ENCODE assay signal across 10 cellular contexts in genomic region chr7:47361746-47362215, GRCh38.
DNase-seq lines count a peak whose midpoint lies in the region; ATAC-seq, FAIRE-seq and TF ChIP-seq lines count a peak whose summit lies in the region.
"Had no signal": no experiment of that assay in that cellular context is flagged by ENCODE, and none has a peak within 500 bp of the region (broad histone marks: within the 10 kb centered on the region; RNA-seq: fewer than 3 reads in every experiment).

No MANE protein-coding gene starts in this region.

- H3K27ac ChIP-seq in SJSA1: peak overlapping the region; percentile 54
- H3K27ac ChIP-seq in small intestine (ENCODE audit: low read depth in 1 of 2, low read length in 1 of 2): no peak overlapping the region
- no peak overlapping the region for H3K27ac ChIP-seq in WERI-Rb-1

- H3K27me3 ChIP-seq in SJSA1 (replicated peaks) (no peaks in the 10 kb centered on the region), small intestine (ENCODE audit: control insufficient read depth in 2 of 2, insufficient read depth in 2 of 2, low read length in 2 of 2) (no peaks in the 10 kb centered on the region), WERI-Rb-1 (ENCODE audit: insufficient read depth, low read depth, severe bottlenecking) (no peaks in the 10 kb centered on the region)

- no peaks in the 10 kb centered on the region for H3K4me1 Mint-ChIP-seq in activated CD4-positive, alpha-beta T cell treated with anti-CD3 and anti-CD28 coated beads for 36 hours

- no peaks in the 10 kb centered on the region for H3K9me3 Mint-ChIP-seq in activated CD4-positive, alpha-beta T cell treated with anti-CD3 and anti-CD28 coated beads for 36 hours (ENCODE audit: low read depth)

- no peaks in the 10 kb centered on the region; the same call in 1 of the 2 replicates for H3K9me3 ChIP-seq in SJSA1 (replicated peaks)
- no peaks in the 10 kb centered on the region for H3K9me3 ChIP-seq in small intestine (ENCODE audit: control insufficient read depth, low read depth)
- no peaks in the 10 kb centered on the region for H3K9me3 ChIP-seq in WERI-Rb-1 (ENCODE audit: severe bottlenecking)

- H3K4me1 ChIP-seq in SJSA1 (replicated peaks) (peaks cover 15% of the 10 kb centered on the region), small intestine (ENCODE audit: control insufficient read depth in 2 of 2, insufficient read depth in 1 of 2, low read depth in 1 of 2, low read length in 1 of 2) (peaks cover 0 to 3% of the 10 kb centered on the region in 2 donors)

- H3K36me3 ChIP-seq in SJSA1 (peaks cover 39% of the 10 kb centered on the region), small intestine (ENCODE audit: control insufficient read depth in 2 of 2, insufficient read depth in 2 of 2, low read length in 2 of 2) (no peaks in the 10 kb centered on the region), WERI-Rb-1 (no peaks in the 10 kb centered on the region)

- no peaks in the 10 kb centered on the region for H3K36me3 Mint-ChIP-seq in activated CD4-positive, alpha-beta T cell treated with anti-CD3 and anti-CD28 coated beads for 36 hours (ENCODE audit: low read depth)

- no peak overlapping the region for H3K4me3 Mint-ChIP-seq in activated CD4-positive, alpha-beta T cell treated with anti-CD3 and anti-CD28 coated beads for 36 hours

- POLR2A ChIA-PET in activated CD4-positive, alpha-beta T cell treated with anti-CD3 and anti-CD28 coated beads for 36 hours (lab: Charles Lee): no interaction called here

- no peaks in the 10 kb centered on the region for H3K27me3 Mint-ChIP-seq in activated CD4-positive, alpha-beta T cell treated with anti-CD3 and anti-CD28 coated beads for 36 hours

- intact Hi-C loops in activated CD4-positive, alpha-beta T cell treated with anti-CD3 and anti-CD28 coated beads for 36 hours (cut with DNase I, micrococcal nuclease): loop anchor here (1.0 to 2.0 kb wide), 3 partner anchors 70 to 119 kb away; no protein-coding TSS in a partner anchor

- CTCF ChIA-PET in activated CD4-positive, alpha-beta T cell treated with anti-CD3 and anti-CD28 coated beads for 36 hours (lab: Charles Lee): no interaction called here

- H3K27ac Mint-ChIP-seq in activated CD4-positive, alpha-beta T cell treated with anti-CD3 and anti-CD28 coated beads for 36 hours: peak overlapping the region; percentile 43

- WGBS in small intestine, 3 donors: 67 to 73% (median 70%) methylated on average over 4 of the region's 4 CpGs

- DNase-seq in activated CD4-positive, alpha-beta T cell treated with anti-CD3 and anti-CD28 coated beads for 36 hours: peak; percentile 75
- no peak for DNase-seq in activated CD4-positive, alpha-beta T cell treated with anti-CD3 and anti-CD28 coated beads for 4 hours
- DNase-seq in SJSA1 (ENCODE audit: low read depth in 1 of 2, low spot score in 2 of 2) (peak; percentile 86 to 96), fibroblast of villous mesenchyme (ENCODE audit: low read depth) (peak; percentile 75), small intestine (no peak), WERI-Rb-1 (no peak)
- DNase-seq in stimulated activated CD8-positive, alpha-beta memory T cell treated with anti-CD3 and anti-CD28 coated beads, Interleukin-4, amount 100 ng/mL, for 24 hours (ENCODE audit: low read depth): peak; percentile 3
- DNase-seq: NK-92 treated with Interleukin-12 subunit alpha and Interleukin-12 subunit beta, amount 100 ng/mL, for 24 hours; occipital lobe had no signal

- peak; percentile 90 for ATAC-seq in activated CD4-positive, alpha-beta T cell treated with anti-CD3 and anti-CD28 coated beads for 36 hours
- ATAC-seq in HG02870 (IDR thresholded peaks at IDR 0.05; ENCODE audit: unreplicated experiment): no peak

- TF ChIP-seq CTCF in fibroblast of villous mesenchyme (IDR thresholded peaks at IDR 0.05; ENCODE audit: insufficient read depth, low read depth, low read length) (no peak), WERI-Rb-1 (IDR thresholded peaks at IDR 0.05; ENCODE audit: low read depth, low read length) (no peak)

- no peak overlapping the region for H3K4me3 ChIP-seq in SJSA1
- no peak overlapping the region for H3K4me3 ChIP-seq in fibroblast of villous mesenchyme (ENCODE audit: low read depth, low read length)
- H3K4me3 ChIP-seq in small intestine (ENCODE audit: low read depth in 1 of 2, low read length in 2 of 2): no peak overlapping the region
- H3K4me3 ChIP-seq in WERI-Rb-1 (ENCODE audit: low read depth, low read length): no peak overlapping the region

- no peak for FAIRE-seq in small intestine (lab: Jason Lieb, UNC)

Comparison
In these comparisons a context has a peak if more than half of its experiments do, and no peak if none do; other contexts are left out.
1. DNase-seq: peak in activated CD4-positive, alpha-beta T cell treated with anti-CD3 and anti-CD28 coated beads for 36 hours (single experiment), SJSA1 (2 of 2), fibroblast of villous mesenchyme (single experiment) and stimulated activated CD8-positive, alpha-beta memory T cell treated with anti-CD3 and anti-CD28 coated beads, Interleukin-4, amount 100 ng/mL, for 24 hours (single experiment); none in activated CD4-positive, alpha-beta T cell treated with anti-CD3 and anti-CD28 coated beads for 4 hours (0 of 2), small intestine (single experiment) and WERI-Rb-1 (single experiment).